In genomic region chr17:32873114-32873513, GRCh38 we compare ENCODE assay signal across 16 cellular contexts. TPM values are rescaled to one million over a fixed set of nuclear protein-coding genes. Genes with fewer than 3 reads are reported as not detected.
"Had no signal": no experiment of that assay in that cellular context is flagged by ENCODE, and none has a peak within 500 bp of the region (broad histone marks: within the 10 kb centered on the region; RNA-seq: fewer than 3 reads in every experiment).

No MANE protein-coding gene starts in this region.

- H3K27me3 Mint-ChIP-seq: activated naive CD8-positive, alpha-beta T cell treated with anti-CD3 and anti-CD28 coated beads for 36 hours; stimulated activated naive CD8-positive, alpha-beta T cell treated with anti-CD3 and anti-CD28 coated beads, Interleukin-15, Interleukin-2, amounts not matched to agents 100 ng/mL and 50 ng/mL, for 24 hours had no signal

- ATAC-seq: right lobe of liver had no signal

- H3K4me3 ChIP-seq: left ventricle myocardium inferior, right lobe of liver, smooth muscle cell, suprapubic skin, uterus had no signal

- DNase-seq: activated CD4-positive, CD25-positive, alpha-beta regulatory T cell treated with anti-CD3 and anti-CD28 coated beads, Interleukin-2, amount 50 U/mL, for 72 hours; activated naive CD8-positive, alpha-beta T cell treated with anti-CD3 and anti-CD28 coated beads for 36 hours; amygdala; erythroblast; left ventricle myocardium inferior; right lobe of liver; stimulated activated CD4-positive, alpha-beta T cell treated with anti-CD3 and anti-CD28 coated beads, Interleukin-4, amount 100 ng/mL, for 4 hours; stimulated activated CD8-positive, alpha-beta memory T cell treated with anti-CD3 and anti-CD28 coated beads, Interleukin-4, amount 100 ng/mL, for 48 hours; T-helper 9 cell; uterus had no signal

- H3K36me3 ChIP-seq: left ventricle myocardium inferior, right lobe of liver, suprapubic skin, uterus had no signal

- H3K27ac Mint-ChIP-seq: activated naive CD8-positive, alpha-beta T cell treated with anti-CD3 and anti-CD28 coated beads for 36 hours; activated T-helper 1 cell treated with anti-CD3 and anti-CD28 coated beads, Interleukin-12 subunit alpha, Interleukin-12 subunit beta, Interleukin-2, Interleukin-4 antibody, amounts not matched to agents 30 ng/mL and 10 ng/mL and 1 ng/mL, durations not matched to agents 14 hours and 24 hours and 36 hours; stimulated activated naive CD8-positive, alpha-beta T cell treated with anti-CD3 and anti-CD28 coated beads, Interleukin-15, Interleukin-2, amounts not matched to agents 100 ng/mL and 50 ng/mL, for 24 hours had no signal

- H3K4me3 Mint-ChIP-seq: activated naive CD8-positive, alpha-beta T cell treated with anti-CD3 and anti-CD28 coated beads for 36 hours; activated T-helper 1 cell treated with anti-CD3 and anti-CD28 coated beads, Interleukin-12 subunit alpha, Interleukin-12 subunit beta, Interleukin-2, Interleukin-4 antibody, amounts not matched to agents 30 ng/mL and 10 ng/mL and 1 ng/mL, durations not matched to agents 14 hours and 24 hours and 36 hours; neural crest cell; stimulated activated naive CD8-positive, alpha-beta T cell treated with anti-CD3 and anti-CD28 coated beads, Interleukin-15, Interleukin-2, amounts not matched to agents 100 ng/mL and 50 ng/mL, for 24 hours had no signal

- H3K27ac ChIP-seq: left ventricle myocardium inferior, right lobe of liver, suprapubic skin, uterus had no signal

- H3K9me3 Mint-ChIP-seq: activated naive CD8-positive, alpha-beta T cell treated with anti-CD3 and anti-CD28 coated beads for 36 hours; activated T-helper 1 cell treated with anti-CD3 and anti-CD28 coated beads, Interleukin-12 subunit alpha, Interleukin-12 subunit beta, Interleukin-2, Interleukin-4 antibody, amounts not matched to agents 30 ng/mL and 10 ng/mL and 1 ng/mL, durations not matched to agents 14 hours and 24 hours and 36 hours; neural crest cell; stimulated activated naive CD8-positive, alpha-beta T cell treated with anti-CD3 and anti-CD28 coated beads, Interleukin-15, Interleukin-2, amounts not matched to agents 100 ng/mL and 50 ng/mL, for 24 hours had no signal

- H3K27me3 ChIP-seq: right lobe of liver, suprapubic skin, uterus had no signal

- H3K9me3 ChIP-seq: left ventricle myocardium inferior, right lobe of liver, suprapubic skin, uterus had no signal

- H3K36me3 Mint-ChIP-seq: activated naive CD8-positive, alpha-beta T cell treated with anti-CD3 and anti-CD28 coated beads for 36 hours had no signal

RNA-seq across cellular contexts. Expression of gene TMEM98, which starts 54.8 kb away (rescaled TPM):
- total RNA-seq: activated CD8-positive, alpha-beta memory T cell treated with anti-CD3 and anti-CD28 coated beads for 36 hours; activated naive CD8-positive, alpha-beta T cell treated with anti-CD3 and anti-CD28 coated beads for 36 hours had no signal
